15 cellular contexts compared by ENCODE assay signal in the genomic region with DNA sequence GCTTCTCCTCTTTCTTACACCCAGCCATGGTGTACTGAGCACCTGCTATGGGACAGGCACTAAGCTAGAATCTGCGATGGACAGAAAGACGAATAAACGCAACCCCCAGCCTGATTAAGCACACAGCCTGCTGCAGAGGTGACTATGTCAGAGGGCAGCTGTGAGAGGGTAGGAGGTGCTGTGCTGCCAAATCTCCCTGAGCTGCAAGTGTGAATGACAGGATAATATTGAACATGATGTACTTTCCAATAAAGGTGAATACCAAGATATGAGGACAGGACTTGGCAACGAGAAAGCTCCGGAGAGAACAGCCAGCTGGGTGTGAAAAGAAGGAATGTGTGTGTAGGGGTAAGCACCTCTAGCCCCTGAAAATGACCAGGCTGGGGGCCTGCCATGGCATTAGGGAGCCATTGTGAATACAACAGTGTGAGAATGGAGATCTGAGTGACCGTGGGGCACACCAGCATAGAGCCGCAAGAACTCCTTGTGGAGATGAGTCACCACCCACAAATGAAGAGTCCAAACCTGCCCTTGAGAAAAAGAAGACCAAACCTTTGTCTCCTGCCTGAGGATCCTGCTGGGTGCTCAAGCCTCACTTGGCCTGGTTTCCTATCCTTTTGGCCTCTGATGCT.
DNase-seq lines count a peak whose midpoint lies in the region; ATAC-seq, FAIRE-seq and TF ChIP-seq lines count a peak whose summit lies in the region.
"Had no signal": no experiment of that assay in that cellular context is flagged by ENCODE, and none has a peak within 500 bp of the region (broad histone marks: within the 10 kb centered on the region; RNA-seq: fewer than 3 reads in every experiment).

No MANE protein-coding gene starts in this region.

- H3K56ac ChIP-seq in H9 (ENCODE audit: insufficient read length, low read depth, low read length) = no peak overlapping the region
- H3K56ac ChIP-seq in mesendoderm (ENCODE audit: low read length) = no peak overlapping the region

- H4K20me1 ChIP-seq in astrocyte (ENCODE audit: insufficient read depth, low read length) (no peaks in the 10 kb centered on the region), H9 (ENCODE audit: control insufficient read depth, insufficient read depth, insufficient read length) (no peaks in the 10 kb centered on the region)

- no peak overlapping the region for H3K23ac ChIP-seq in H9 (ENCODE audit: insufficient read length, low read depth, low read length)
- H3K23ac ChIP-seq in mesendoderm (ENCODE audit: low read length) = no peak overlapping the region

- no peak overlapping the region for H3K27ac Mint-ChIP-seq in astrocyte (ENCODE audit: unreplicated experiment)
- H3K27ac Mint-ChIP-seq in H9 = no peak overlapping the region
- H3K27ac Mint-ChIP-seq in activated naive CD4-positive, alpha-beta T cell treated with anti-CD3 and anti-CD28 coated beads, Interleukin-2, amount 50 U/mL, for 72 hours = peak overlapping the region in 1 of 2 donors; percentile 56
- H3K27ac Mint-ChIP-seq: mesothelial cell of epicardium had no signal

- no peak overlapping the region for H3T11ph ChIP-seq in H9 (ENCODE audit: low read length)

- FAIRE-seq in astrocyte (lab: Jason Lieb, UNC) = no peak

- H4K5ac ChIP-seq in H9 (ENCODE audit: insufficient read length, low read depth, low read length) = no peak overlapping the region
- no peak overlapping the region for H4K5ac ChIP-seq in mesendoderm (ENCODE audit: low read length)

- TF ChIP-seq CTCF in AG10803 (conservative IDR thresholded peaks at IDR 0.05; ENCODE audit: low read length) (no peak), astrocyte (IDR thresholded peaks at IDR 0.05; ENCODE audit: insufficient read depth, low read depth, low read length) (no peak), H9 (conservative IDR thresholded peaks at IDR 0.05) (no peak), GM10266 (IDR thresholded peaks at IDR 0.05; ENCODE audit: control insufficient read depth, insufficient read depth, low read depth, missing control alignments) (no peak)

- H3K4me1 ChIP-seq in astrocyte (ENCODE audit: insufficient read depth, low read length) (peaks cover 7% of the 10 kb centered on the region), right cardiac atrium (ENCODE audit: control insufficient read depth, insufficient read depth, low read length) (no peaks in the 10 kb centered on the region), H9 (ENCODE audit: insufficient read depth, low read length) (no peaks in the 10 kb centered on the region), mesendoderm (ENCODE audit: control insufficient read depth, low read depth, low read length) (no peaks in the 10 kb centered on the region)

- H3K23me2 ChIP-seq in H9 (ENCODE audit: insufficient read length, low read depth, low read length, poor library complexity, severe bottlenecking) = no peaks in the 10 kb centered on the region

- no peak overlapping the region for H4K91ac ChIP-seq in H9 (ENCODE audit: insufficient read length, low read depth, low read length)

- peak; percentile 86 to 87 for ATAC-seq in right cardiac atrium
- ATAC-seq in activated naive CD4-positive, alpha-beta T cell treated with anti-CD3 and anti-CD28 coated beads, Interleukin-2, amount 50 U/mL, for 72 hours = no peak

- H3K36me3 ChIP-seq in astrocyte (ENCODE audit: insufficient read depth, low read length) (no peaks in the 10 kb centered on the region), mesendoderm (ENCODE audit: control insufficient read depth, insufficient read depth, low read length) (no peaks in the 10 kb centered on the region)

- H3K9me3 ChIP-seq in astrocyte (ENCODE audit: insufficient read depth, low read depth, low read length) = no peaks in the 10 kb centered on the region
- no peaks in the 10 kb centered on the region for H3K9me3 ChIP-seq in right cardiac atrium (ENCODE audit: control insufficient read depth, low read length)
- H3K9me3 ChIP-seq in H9 (ENCODE audit: control insufficient read depth, low read depth, low read length) = no peaks in the 10 kb centered on the region

- H2AK5ac ChIP-seq in H9 (ENCODE audit: insufficient read length, low read length) (no peak overlapping the region), mesendoderm (ENCODE audit: low read length) (no peak overlapping the region)

- H3K36me3 Mint-ChIP-seq in astrocyte (ENCODE audit: low read depth, unreplicated experiment) (no peaks in the 10 kb centered on the region), H9 (ENCODE audit: insufficient read depth in 1 of 3, low read depth in 3 of 3) (no peaks in the 10 kb centered on the region)
- H3K36me3 Mint-ChIP-seq in activated naive CD4-positive, alpha-beta T cell treated with anti-CD3 and anti-CD28 coated beads, Interleukin-2, amount 50 U/mL, for 72 hours = no peaks in the 10 kb centered on the region
- H3K36me3 Mint-ChIP-seq: mesothelial cell of epicardium had no signal

- no peak overlapping the region for H3K4me3 Mint-ChIP-seq in astrocyte (ENCODE audit: unreplicated experiment)
- H3K4me3 Mint-ChIP-seq in H9 = no peak overlapping the region
- H3K4me3 Mint-ChIP-seq: mesothelial cell of epicardium had no signal

- H3K14ac ChIP-seq in H9 (ENCODE audit: insufficient read depth, low read length) = no peak overlapping the region; the same call in 1 of the 2 replicates

- H3K4me2 ChIP-seq in astrocyte (ENCODE audit: low read length) = no peak overlapping the region
- H3K4me2 ChIP-seq in H9 (ENCODE audit: insufficient read depth, insufficient read length, low read length) = no peak overlapping the region
- H3K4me2 ChIP-seq in mesendoderm (ENCODE audit: low read length) = no peak overlapping the region

- H2BK120ac ChIP-seq in H9 (ENCODE audit: low read depth, low read length, poor library complexity, severe bottlenecking) (no peak overlapping the region), mesendoderm (ENCODE audit: low read depth, low read length) (no peak overlapping the region)

- H4K8ac ChIP-seq in H9 (replicated peaks; ENCODE audit: insufficient read length, low read depth, low read length) = no peak overlapping the region
- H4K8ac ChIP-seq in mesendoderm (ENCODE audit: low read depth, low read length) = no peak overlapping the region

- H3K9me3 Mint-ChIP-seq in astrocyte (ENCODE audit: unreplicated experiment) = no peaks in the 10 kb centered on the region
- no peaks in the 10 kb centered on the region for H3K9me3 Mint-ChIP-seq in H9
- H3K9me3 Mint-ChIP-seq in activated naive CD4-positive, alpha-beta T cell treated with anti-CD3 and anti-CD28 coated beads, Interleukin-2, amount 50 U/mL, for 72 hours = no peaks in the 10 kb centered on the region
- H3K9me3 Mint-ChIP-seq: mesothelial cell of epicardium had no signal

- H3K18ac ChIP-seq in H9 (ENCODE audit: insufficient read length, low read depth, low read length) (no peak overlapping the region), mesendoderm (ENCODE audit: low read length) (no peak overlapping the region)

- H2BK20ac ChIP-seq in H9 (ENCODE audit: low read depth, low read length, poor library complexity, severe bottlenecking) = no peak overlapping the region

- H2BK5ac ChIP-seq in H9 (ENCODE audit: insufficient read length, low read length) (no peak overlapping the region), mesendoderm (ENCODE audit: low read length) (no peak overlapping the region)

- H2BK15ac ChIP-seq in H9 (ENCODE audit: low read depth, low read length) (no peak overlapping the region), mesendoderm (replicated peaks; ENCODE audit: low read depth) (no peak overlapping the region)

- no peaks in the 10 kb centered on the region for H3K79me2 ChIP-seq in astrocyte (ENCODE audit: insufficient read depth, low read length)
- H3K79me2 ChIP-seq in H9 (ENCODE audit: insufficient read depth, low read length) = no peaks in the 10 kb centered on the region
- no peaks in the 10 kb centered on the region for H3K79me2 ChIP-seq in mesendoderm (ENCODE audit: control insufficient read depth, insufficient read depth, low read length)

- DNase-seq in AG10803 (ENCODE audit: low read depth) (peak; percentile 23), M059J (ENCODE audit: low read depth) (peak; percentile 80), astrocyte (ENCODE audit: low read depth) (peak; percentile 68), right cardiac atrium (no peak), H9 (no peak), mesendoderm (no peak), GM10266 (ENCODE audit: extremely low spot score) (no peak)
- no peak for DNase-seq in activated naive CD4-positive, alpha-beta T cell treated with anti-CD3 and anti-CD28 coated beads, Interleukin-2, amount 50 U/mL, for 72 hours (ENCODE audit: low spot score in 2 of 2)
- DNase-seq: activated CD4-positive, alpha-beta T cell treated with anti-CD3 and anti-CD28 coated beads, Interleukin-2, amount 50 U/mL, for 48 hours; activated effector memory CD4-positive, alpha-beta T cell treated with anti-CD3 and anti-CD28 coated beads, Interleukin-2, amount 50 U/mL, for 16 hours; AML-193; cerebellar nuclear complex; DMS79 treated with DMSO at 0.1 percent for 48 hours; NCI-H446 had no signal

- H3K27me3 Mint-ChIP-seq in astrocyte (ENCODE audit: low read depth, unreplicated experiment) (peaks cover 16% of the 10 kb centered on the region), H9 (ENCODE audit: low read depth) (peaks cover 8% of the 10 kb centered on the region)

- H2AFZ ChIP-seq in astrocyte (ENCODE audit: low read depth, low read length) (no peak overlapping the region), H9 (ENCODE audit: low read length) (no peak overlapping the region)

- H3K79me1 ChIP-seq in H9 (ENCODE audit: insufficient read depth, low read depth, low read length, poor library complexity, severe bottlenecking) (no peaks in the 10 kb centered on the region), mesendoderm (ENCODE audit: low read length) (no peaks in the 10 kb centered on the region)

- intact Hi-C loops in right cardiac atrium (cut with DNase I) = no loop called here

- H3K4me3 ChIP-seq in AG10803 (ENCODE audit: low read length) (no peak overlapping the region), astrocyte (ENCODE audit: insufficient read depth, low read depth, low read length) (no peak overlapping the region), right cardiac atrium (ENCODE audit: low read length) (no peak overlapping the region), mesendoderm (ENCODE audit: low read length) (no peak overlapping the region)

- H3K27me3 ChIP-seq in astrocyte (ENCODE audit: insufficient read depth, low read length) = peaks cover 19% of the 10 kb centered on the region
- no peaks in the 10 kb centered on the region for H3K27me3 ChIP-seq in right cardiac atrium (ENCODE audit: control insufficient read depth, insufficient read depth)
- no peaks in the 10 kb centered on the region for H3K27me3 ChIP-seq in H9 (ENCODE audit: insufficient read depth, low read length)
- no peaks in the 10 kb centered on the region for H3K27me3 ChIP-seq in mesendoderm (ENCODE audit: insufficient read depth, low read length, poor library complexity)

- H3K27ac ChIP-seq in astrocyte (ENCODE audit: low read depth, low read length) (no peak overlapping the region), right cardiac atrium (ENCODE audit: low read length) (peak overlapping the region; percentile 79), H9 (ENCODE audit: insufficient read length, low read depth, low read length) (no peak overlapping the region), mesendoderm (ENCODE audit: low read depth, low read length) (no peak overlapping the region)

- H3K4ac ChIP-seq in H9 (ENCODE audit: low read depth, low read length) (no peak overlapping the region), mesendoderm (ENCODE audit: low read depth, low read length) (no peak overlapping the region)

- H3K9ac ChIP-seq in astrocyte (ENCODE audit: low read length) (no peak overlapping the region), H9 (ENCODE audit: extremely low read depth, insufficient read length, low read length) (no peak overlapping the region), mesendoderm (ENCODE audit: low read length) (no peak overlapping the region)

- no peak overlapping the region for H2BK12ac ChIP-seq in H9 (ENCODE audit: insufficient read length, low read depth, low read length)

- peaks cover 9% of the 10 kb centered on the region for H3K4me1 Mint-ChIP-seq in astrocyte (ENCODE audit: low read depth, unreplicated experiment)
- no peaks in the 10 kb centered on the region for H3K4me1 Mint-ChIP-seq in H9

- 65% methylated on average over 7 of the region's 7 CpGs for WGBS in right cardiac atrium
- WGBS in H9 (ENCODE audit: extremely low coverage, insufficient read length, low lambda C conversion rate) = no CpG with 5 or more reads among the region's 7 CpGs
- no CpG with 5 or more reads among the region's 7 CpGs for WGBS in mesendoderm (ENCODE audit: extremely low coverage, insufficient coverage, low lambda C conversion rate)

Comparison
In these comparisons a context has a peak if more than half of its experiments do, and no peak if none do; other contexts are left out.
1. DNase-seq: peak in AG10803 (single experiment), M059J (single experiment) and astrocyte (single experiment); none in right cardiac atrium (0 of 3), H9 (single experiment), mesendoderm (single experiment), activated naive CD4-positive, alpha-beta T cell treated with anti-CD3 and anti-CD28 coated beads, Interleukin-2, amount 50 U/mL, for 72 hours (0 of 2) and GM10266 (single experiment).
2. ATAC-seq: peak in right cardiac atrium (2 of 2); none in activated naive CD4-positive, alpha-beta T cell treated with anti-CD3 and anti-CD28 coated beads, Interleukin-2, amount 50 U/mL, for 72 hours (0 of 2).